1 cellular context compared by ENCODE assay signal in genomic region chr5:138032572-138033274, GRCh38.
TF ChIP-seq lines count a peak whose summit lies in the region.

TSS of gene FAM13B (minus strand) at chr5:138033079. CDS start at chr5:138019111, 13,968 bp downstream.

TF ChIP-seq in A549, 52 proteins besides CTCF, POLR2A, EP300 and RAD21 (continued from another document):
- TF ChIP-seq REST (IDR thresholded peaks at IDR 0.05) (peak; percentile 24; the same call in 1 of the 2 replicates), CHD4 (IDR thresholded peaks at IDR 0.05; ENCODE audit: borderline replicate concordance) (no peak), E2F6 (IDR thresholded peaks at IDR 0.05; ENCODE audit: borderline replicate concordance, low read depth) (peak; percentile 62), HDAC2 (IDR thresholded peaks at IDR 0.05) (no peak)
